ENCODE assay signal across 14 cellular contexts in the genomic region with DNA sequence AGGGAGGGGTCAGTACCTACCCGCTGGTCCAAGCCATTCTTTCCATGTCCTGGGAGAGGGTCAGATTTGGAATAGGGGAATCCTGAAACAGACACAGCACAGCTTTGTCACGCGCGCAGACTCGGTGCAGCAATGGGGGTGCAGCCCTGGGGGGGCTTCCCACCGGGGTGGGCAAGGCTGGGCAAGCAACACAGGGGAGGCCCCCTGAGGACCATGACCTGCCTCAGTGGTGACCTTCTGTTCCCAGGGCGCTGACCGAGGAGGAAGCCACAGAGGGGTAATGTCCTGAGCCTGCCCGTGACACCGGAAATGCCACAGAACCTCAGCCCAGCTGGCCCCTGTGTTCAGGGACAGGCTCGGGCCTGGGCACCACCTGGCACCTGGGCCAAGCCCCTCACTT. TPM values are rescaled to one million over a fixed set of nuclear protein-coding genes. Genes with fewer than 3 reads are reported as not detected.
DNase-seq lines count a peak whose midpoint lies in the region; ATAC-seq, FAIRE-seq and TF ChIP-seq lines count a peak whose summit lies in the region.
"Had no signal": no experiment of that assay in that cellular context is flagged by ENCODE, and none has a peak within 500 bp of the region (broad histone marks: within the 10 kb centered on the region; RNA-seq: fewer than 3 reads in every experiment).

No MANE protein-coding gene starts in this region.

- H3K79me2 ChIP-seq in HepG2 (ENCODE audit: insufficient read depth, low read length): no peaks in the 10 kb centered on the region

- TF ChIP-seq EP300 in HepG2 (IDR thresholded peaks at IDR 0.05; ENCODE audit: low read depth in 2 of 2, low read length in 2 of 2): no peak
- TF ChIP-seq EP300 in HepG2 (CRISPR knock-in tag; IDR thresholded peaks at IDR 0.05; ENCODE audit: borderline replicate concordance): no peak
- no peak for TF ChIP-seq EP300 in gastroesophageal sphincter (IDR thresholded peaks at IDR 0.05)
- no peak for TF ChIP-seq EP300 in esophagus muscularis mucosa (IDR thresholded peaks at IDR 0.05)

- no peak overlapping the region for H3K4me3 ChIP-seq in liver (ENCODE audit: low read depth in 1 of 3, low read length in 3 of 3)
- no peak overlapping the region for H3K4me3 ChIP-seq in HepG2 (replicated peaks in 1 of 3; ENCODE audit: insufficient read depth in 1 of 3, low read depth in 2 of 3, low read length in 3 of 3)
- no peak overlapping the region for H3K4me3 ChIP-seq in IMR-90 (ENCODE audit: insufficient read depth, low read depth, low read length)
- no peak overlapping the region for H3K4me3 ChIP-seq in gastroesophageal sphincter
- H3K4me3 ChIP-seq in esophagus muscularis mucosa: no peak overlapping the region

- CTCF ChIA-PET in HepG2 (lab: Yijun Ruan, JAX; ENCODE audit: low intra/inter-chr PET ratio, low total read pairs): no interaction called here
- CTCF ChIA-PET in IMR-90 (lab: Yijun Ruan, JAX): no interaction called here
- CTCF ChIA-PET in WTC11 (lab: Charles Lee): interaction anchor here (0.6 to 1.8 kb wide), 5 partner anchors 20 to 231 kb away, joined by 3 to 7 read pairs (median 4); no protein-coding TSS in a partner anchor

- H3K14ac ChIP-seq in IMR-90 (replicated peaks; ENCODE audit: low read depth, low read length): no peak overlapping the region

- H2BK20ac ChIP-seq in IMR-90 (ENCODE audit: low read depth, low read length): no peak overlapping the region

- H3K9me3 ChIP-seq in liver (ENCODE audit: control insufficient read depth in 4 of 4, low read length in 3 of 4) (no peaks in the 10 kb centered on the region), HepG2 (ENCODE audit: low read length) (no peaks in the 10 kb centered on the region), IMR-90 (ENCODE audit: control insufficient read depth, insufficient read depth, low read length) (peaks cover 5% of the 10 kb centered on the region), gastroesophageal sphincter (peaks cover 0 to 5% (median 0%) of the 10 kb centered on the region in 3 donors), esophagus muscularis mucosa (peaks cover 0 to 8% (median 3%) of the 10 kb centered on the region in 4 donors)

- no peak overlapping the region for H4K91ac ChIP-seq in IMR-90 (ENCODE audit: insufficient read depth, low read depth, low read length)

- no peak overlapping the region for H2BK15ac ChIP-seq in IMR-90 (ENCODE audit: low read depth, low read length)

- TF ChIP-seq CTCF in liver (IDR thresholded peaks at IDR 0.05; ENCODE audit: low read depth, low read length, missing input control) (no peak), HepG2 (CRISPR knock-in tag; IDR thresholded peaks at IDR 0.05) (no peak), IMR-90 (conservative IDR thresholded peaks at IDR 0.05; ENCODE audit: low read depth, low read length) (no peak), gastroesophageal sphincter (IDR thresholded peaks at IDR 0.05) (no peak), WTC11 (IDR thresholded peaks at IDR 0.05) (no peak), esophagus muscularis mucosa (IDR thresholded peaks at IDR 0.05) (no peak)

- H2AK9ac ChIP-seq in IMR-90 (replicated peaks; ENCODE audit: low read depth, low read length, poor library complexity): peak overlapping the region; percentile 63

- no peak overlapping the region for H3K23ac ChIP-seq in IMR-90 (ENCODE audit: low read depth, low read length)

- H4K20me1 ChIP-seq in HepG2 (ENCODE audit: insufficient read depth, low read length) (no peaks in the 10 kb centered on the region), IMR-90 (ENCODE audit: insufficient read depth, low read length) (no peaks in the 10 kb centered on the region; the same call in 1 of the 2 replicates)

- H4K5ac ChIP-seq in IMR-90 (ENCODE audit: low read depth, low read length): no peak overlapping the region

- no peak for FAIRE-seq in HepG2 (lab: Jason Lieb, UNC)
- FAIRE-seq: A204.1 had no signal

- peaks cover under 1% of the 10 kb centered on the region for H3K27me3 Mint-ChIP-seq in stimulated activated memory B cell treated with anti-CD40 and anti-IgM and Interleukin-4, amounts not matched to agents 10 μg/mL and 1 μg/mL and 100 μg/mL, for 72 hours
- H3K27me3 Mint-ChIP-seq in WTC11 (ENCODE audit: low read depth): no peaks in the 10 kb centered on the region
- H3K27me3 Mint-ChIP-seq: CD4-positive, CD25-positive, alpha-beta regulatory T cell had no signal

- H3K4me1 ChIP-seq in liver (ENCODE audit: control insufficient read depth in 4 of 4, insufficient read depth in 4 of 4, low read length in 3 of 4) (no peaks in the 10 kb centered on the region), HepG2 (ENCODE audit: insufficient read depth, low read length) (peaks cover 6% of the 10 kb centered on the region; the same call in 1 of the 2 replicates), IMR-90 (ENCODE audit: control insufficient read depth, insufficient read depth, low read length) (no peaks in the 10 kb centered on the region), gastroesophageal sphincter (no peaks in the 10 kb centered on the region), esophagus muscularis mucosa (no peaks in the 10 kb centered on the region)

- BruUV-seq in HepG2 (replicated peaks; lab: Mats Ljungman, UMichigan) (no TSS peak), IMR-90 (replicated peaks; lab: Mats Ljungman, UMichigan) (no TSS peak)

- H2AK5ac ChIP-seq in IMR-90 (ENCODE audit: low read depth, low read length): no peak overlapping the region

- H2BK5ac ChIP-seq in IMR-90 (ENCODE audit: low read depth, low read length, poor library complexity, severe bottlenecking): no peak overlapping the region

- dilution Hi-C loops in IMR-90 (cut with HindIII; ENCODE audit: low sequenced_read_pairs, unreplicated experiment): no loop called here

- H3K4me3 Mint-ChIP-seq in stimulated activated memory B cell treated with anti-CD40 and anti-IgM and Interleukin-4, amounts not matched to agents 10 μg/mL and 1 μg/mL and 100 μg/mL, for 72 hours: no peak overlapping the region
- no peak overlapping the region for H3K4me3 Mint-ChIP-seq in WTC11
- H3K4me3 Mint-ChIP-seq: CD4-positive, CD25-positive, alpha-beta regulatory T cell; HFFc6 had no signal

- H3K27ac ChIP-seq in liver (ENCODE audit: low read depth in 1 of 2, low read length in 2 of 2) (no peak overlapping the region), HepG2 (ENCODE audit: extremely low read length, insufficient read depth, low read length) (no peak overlapping the region), IMR-90 (ENCODE audit: insufficient read depth, low read length) (no peak overlapping the region), gastroesophageal sphincter (no peak overlapping the region), esophagus muscularis mucosa (replicated peaks in 1 of 4) (no peak overlapping the region)
- H3K27ac ChIP-seq: HL-60 had no signal

- H3K27me3 ChIP-seq in liver (ENCODE audit: control insufficient read depth in 4 of 4, insufficient read depth in 4 of 4, low read length in 3 of 4): no peaks in the 10 kb centered on the region
- peaks cover 1 to 15% of the 10 kb centered on the region in 2 experiments; a peak in 2 of 5 replicates for H3K27me3 ChIP-seq in HepG2 (ENCODE audit: control insufficient read depth in 1 of 2, insufficient read depth in 2 of 2, low read length in 2 of 2)
- peaks cover 21% of the 10 kb centered on the region for H3K27me3 ChIP-seq in IMR-90 (ENCODE audit: control insufficient read depth, insufficient read depth, low read length)
- H3K27me3 ChIP-seq in gastroesophageal sphincter: no peaks in the 10 kb centered on the region
- no peaks in the 10 kb centered on the region for H3K27me3 ChIP-seq in esophagus muscularis mucosa

- H3K36me3 Mint-ChIP-seq in stimulated activated memory B cell treated with anti-CD40 and anti-IgM and Interleukin-4, amounts not matched to agents 10 μg/mL and 1 μg/mL and 100 μg/mL, for 72 hours: peaks cover 24% of the 10 kb centered on the region
- H3K36me3 Mint-ChIP-seq in WTC11: no peaks in the 10 kb centered on the region
- H3K36me3 Mint-ChIP-seq: CD4-positive, CD25-positive, alpha-beta regulatory T cell had no signal

- no peak for ATAC-seq in HepG2
- no peak for ATAC-seq in IMR-90 (ENCODE audit: low read depth)
- ATAC-seq in gastroesophageal sphincter: peak; percentile 28
- peak; percentile 34 for ATAC-seq in stimulated activated memory B cell treated with anti-CD40 and anti-IgM and Interleukin-4, amounts not matched to agents 10 μg/mL and 1 μg/mL and 100 μg/mL, for 72 hours
- no peak for ATAC-seq in WTC11
- no peak for ATAC-seq in HG03439 (IDR thresholded peaks at IDR 0.05; ENCODE audit: unreplicated experiment)

- POLR2A ChIA-PET in HepG2 (lab: Yijun Ruan, JAX): no interaction called here
- POLR2A ChIA-PET in IMR-90 (lab: Charles Lee; ENCODE audit: unreplicated experiment): no interaction called here
- POLR2A ChIA-PET in WTC11 (lab: Charles Lee): no interaction called here

- H3K4me1 Mint-ChIP-seq in stimulated activated memory B cell treated with anti-CD40 and anti-IgM and Interleukin-4, amounts not matched to agents 10 μg/mL and 1 μg/mL and 100 μg/mL, for 72 hours: no peaks in the 10 kb centered on the region
- H3K4me1 Mint-ChIP-seq in WTC11: no peaks in the 10 kb centered on the region
- H3K4me1 Mint-ChIP-seq: CD4-positive, CD25-positive, alpha-beta regulatory T cell had no signal

- no peaks in the 10 kb centered on the region for H3K79me1 ChIP-seq in IMR-90 (ENCODE audit: low read depth in 1 of 2, low read length in 2 of 2)

- H3K4me2 ChIP-seq in HepG2 (ENCODE audit: low read depth, low read length) (no peak overlapping the region), IMR-90 (ENCODE audit: low read depth, low read length) (no peak overlapping the region)

- 81% methylated on average over 11 of the region's 11 CpGs for WGBS in liver
- WGBS in HepG2 (ENCODE audit: low lambda C conversion rate): 100% methylated on average over 2 of the region's 11 CpGs
- 79% methylated on average over 8 of the region's 11 CpGs; no CpG with 5 or more reads in 1 of the 2 experiments for WGBS in IMR-90 (ENCODE audit: extremely low coverage in 2 of 2, insufficient read length in 1 of 2), 2 experiments
- no CpG with 5 or more reads among the region's 11 CpGs for WGBS in gastroesophageal sphincter (ENCODE audit: low coverage in 1 of 2), 2 donors
- WGBS in esophagus muscularis mucosa: 89% methylated on average over 6 of the region's 11 CpGs

- H3K4ac ChIP-seq in IMR-90 (ENCODE audit: low read depth, low read length): no peak overlapping the region

- no peaks in the 10 kb centered on the region for H3K9me1 ChIP-seq in IMR-90 (ENCODE audit: insufficient read depth, low read length)

- peaks cover 9% of the 10 kb centered on the region for H3K9me3 Mint-ChIP-seq in stimulated activated memory B cell treated with anti-CD40 and anti-IgM and Interleukin-4, amounts not matched to agents 10 μg/mL and 1 μg/mL and 100 μg/mL, for 72 hours
- no peaks in the 10 kb centered on the region for H3K9me3 Mint-ChIP-seq in WTC11
- H3K9me3 Mint-ChIP-seq: HFFc6 had no signal

- H3K9ac ChIP-seq in liver (ENCODE audit: low read depth in 1 of 2, low read length in 2 of 2) (no peak overlapping the region), HepG2 (ENCODE audit: insufficient read depth, low read depth, low read length) (no peak overlapping the region), IMR-90 (ENCODE audit: low read depth, low read length) (no peak overlapping the region)

- H3K36me3 ChIP-seq in liver (ENCODE audit: control insufficient read depth in 4 of 4, insufficient read depth in 3 of 4, low read depth in 1 of 4, low read length in 3 of 4): no peaks in the 10 kb centered on the region
- no peaks in the 10 kb centered on the region for H3K36me3 ChIP-seq in HepG2 (replicated peaks in 1 of 2; ENCODE audit: control insufficient read depth in 1 of 2, insufficient read depth in 2 of 2, low read length in 2 of 2)
- H3K36me3 ChIP-seq in IMR-90 (ENCODE audit: control insufficient read depth, insufficient read depth, low read length): no peaks in the 10 kb centered on the region
- H3K36me3 ChIP-seq in gastroesophageal sphincter: peaks cover 0 to 5% of the 10 kb centered on the region in 2 donors
- peaks cover 0 to 5% (median 0%) of the 10 kb centered on the region in 4 donors for H3K36me3 ChIP-seq in esophagus muscularis mucosa

- no peak overlapping the region for H2AFZ ChIP-seq in HepG2 (ENCODE audit: low read length)
- H2AFZ ChIP-seq in IMR-90 (replicated peaks; ENCODE audit: low read length, poor library complexity): peak overlapping the region; percentile 19

- H3K56ac ChIP-seq in IMR-90 (ENCODE audit: extremely low read depth, insufficient read depth, low read length): no peak overlapping the region

- DNase-seq in HepG2 (ENCODE audit: low spot score) (no peak), IMR-90 (no peak), WTC11 (ENCODE audit: low spot score) (no peak), esophagus muscularis mucosa (ENCODE audit: extremely low spot score) (no peak)
- DNase-seq: CD4-positive, CD25-positive, alpha-beta regulatory T cell; DMS53; HCEC 1CT; HFFc6 had no signal

- intact Hi-C loops in HepG2 (cut with micrococcal nuclease; ENCODE audit: unreplicated experiment) (no loop called here), IMR-90 (cut with micrococcal nuclease) (no loop called here), esophagus muscularis mucosa (cut with DNase I) (no loop called here)

- in situ Hi-C loops in HepG2 (cut with HindIII; ENCODE audit: extremely low pct_ligation_motif_present, low pct_unique_long_range_greater_than_20kb) (no loop called here), IMR-90 (cut with MboI; ENCODE audit: low sequenced_read_pairs) (no loop called here)

- H2BK120ac ChIP-seq in IMR-90 (ENCODE audit: low read depth, low read length): no peak overlapping the region

- no peak for TF ChIP-seq RAD21 in liver (IDR thresholded peaks at IDR 0.05)
- TF ChIP-seq RAD21 in HepG2 (CRISPR knock-in tag; IDR thresholded peaks at IDR 0.05): no peak
- TF ChIP-seq RAD21 in IMR-90 (IDR thresholded peaks at IDR 0.05; ENCODE audit: low read length): no peak

- H4K8ac ChIP-seq in IMR-90 (ENCODE audit: low read depth in 2 of 2, low read length in 2 of 2): no peak overlapping the region

- no peak for TF ChIP-seq POLR2A in HepG2 (IDR thresholded peaks at IDR 0.05; ENCODE audit: insufficient read depth in 1 of 2, low read depth in 2 of 2, low read length in 2 of 2)
- no peak for TF ChIP-seq POLR2A in IMR-90 (IDR thresholded peaks at IDR 0.05; ENCODE audit: low read depth, low read length)
- no peak for TF ChIP-seq POLR2A in gastroesophageal sphincter (IDR thresholded peaks at IDR 0.05)
- no peak for TF ChIP-seq POLR2A in esophagus muscularis mucosa (IDR thresholded peaks at IDR 0.05; ENCODE audit: low read depth)

- H3K18ac ChIP-seq in IMR-90 (ENCODE audit: low read depth, low read length): no peak overlapping the region

- no peak overlapping the region for H3K27ac Mint-ChIP-seq in stimulated activated memory B cell treated with anti-CD40 and anti-IgM and Interleukin-4, amounts not matched to agents 10 μg/mL and 1 μg/mL and 100 μg/mL, for 72 hours
- H3K27ac Mint-ChIP-seq in WTC11: no peak overlapping the region
- H3K27ac Mint-ChIP-seq: CD4-positive, CD25-positive, alpha-beta regulatory T cell; HFFc6 had no signal

RNA-seq across cellular contexts. Expression of a gene that starts 53.2 kb away (rescaled TPM):
- total RNA-seq in liver: 1 to 10 TPM; 2.1 to 3.2 TPM
- polyA plus RNA-seq in liver: 1 to 10 TPM in 1 of 2 donors, under 1 TPM in 1; 0.40 to 1.0 TPM
- total RNA-seq in HepG2 (2016; rRNA removed; fragmentation: Illumina TruSeq; extraction: Trizol): 2.5 and 3.1 TPM in 2 replicates
- 0.91 and 1.1 TPM in 2 replicates for total RNA-seq in HepG2 (2016; cell fraction: cytosol; rRNA removed; fragmentation: Illumina TruSeq; extraction: Trizol; ENCODE audit: low read depth)
- 2.3 and 2.5 TPM in 2 replicates for total RNA-seq in HepG2 (2016; cell fraction: insoluble cytoplasmic fraction; rRNA removed; fragmentation: Illumina TruSeq; extraction: Trizol)
- total RNA-seq in HepG2 (2016; cell fraction: membrane; rRNA removed; fragmentation: Illumina TruSeq; extraction: Trizol): 1.3 and 1.6 TPM in 2 replicates
- total RNA-seq in HepG2 (2016; cell fraction: nucleus; rRNA removed; fragmentation: Illumina TruSeq; extraction: Trizol): 3.2 and 3.5 TPM in 2 replicates
- polyA plus RNA-seq in HepG2 (2011; rRNA removed): 2.0 and 2.5 TPM in 2 replicates
- 1.4 and 1.6 TPM in 2 replicates for polyA plus RNA-seq in HepG2 (2011; cell fraction: cytosol; rRNA removed)
- 5.5 and 8.2 TPM in 2 replicates for polyA plus RNA-seq in HepG2 (2011; cell fraction: nucleus; rRNA removed)
- polyA plus RNA-seq in HepG2 (2012): 2.8 and 2.9 TPM in 2 replicates
- polyA plus RNA-seq in HepG2 (2016; cell fraction: cytosol; fragmentation: Illumina TruSeq; extraction: Trizol; ENCODE audit: low read depth): 0.11 and 0.15 TPM in 2 replicates
- polyA plus RNA-seq in HepG2 (2016; cell fraction: insoluble cytoplasmic fraction; fragmentation: Illumina TruSeq; extraction: Trizol; ENCODE audit: low read depth): 1.6 and 2.1 TPM in 2 replicates
- polyA plus RNA-seq in HepG2 (2016; cell fraction: membrane; fragmentation: Illumina TruSeq; extraction: Trizol; ENCODE audit: low read depth): 0.37 and 0.58 TPM in 2 replicates
- polyA plus RNA-seq in HepG2 (2016; cell fraction: nucleus; fragmentation: Illumina TruSeq; extraction: Trizol; ENCODE audit: insufficient read depth, low read depth): 2.7 and 3.5 TPM in 2 replicates
- polyA minus RNA-seq in HepG2 (2011; rRNA and poly(A)+ RNA removed; ENCODE audit: low replicate concordance): 4.5 and 14.2 TPM in 2 replicates
- polyA minus RNA-seq in HepG2 (2011; cell fraction: cytosol; rRNA and poly(A)+ RNA removed): 2.9 and 3.2 TPM in 2 replicates
- 9.5 and 11.9 TPM in 2 replicates for polyA minus RNA-seq in HepG2 (2011; cell fraction: nucleus; rRNA and poly(A)+ RNA removed)
- total RNA-seq in IMR-90 (2012; rRNA removed): 48.2 and 60.3 TPM in 2 replicates
- polyA plus RNA-seq in IMR-90 (2012; rRNA removed): 73.1 and 80.9 TPM in 2 replicates
- 67.3 and 67.7 TPM in 2 replicates for polyA plus RNA-seq in IMR-90 (2012; cell fraction: cytosol; rRNA removed)
- polyA plus RNA-seq in IMR-90 (2012; cell fraction: nucleus; rRNA removed; ENCODE audit: low replicate concordance): 116 and 173 TPM in 2 replicates
- 10 to 100 TPM; 32.0 to 79.7 (median 48.1) TPM for total RNA-seq in gastroesophageal sphincter
- total RNA-seq in WTC11 (2021): 17.6 to 23.6 TPM (median 18.0 TPM) in 3 replicates
- total RNA-seq in esophagus muscularis mucosa: 10 to 100 TPM; 37.8 to 71.3 (median 50.9) TPM

Comparison
In these comparisons a context has a peak if more than half of its experiments do, and no peak if none do; other contexts are left out.
1. ATAC-seq: peak in gastroesophageal sphincter (single experiment) and stimulated activated memory B cell treated with anti-CD40 and anti-IgM and Interleukin-4, amounts not matched to agents 10 μg/mL and 1 μg/mL and 100 μg/mL, for 72 hours (single experiment); none in HepG2 (single experiment), IMR-90 (single experiment), WTC11 (single experiment) and HG03439 (single experiment).